ENCODE assay signal across 6 cellular contexts in genomic region chr20:56940466-56940865, GRCh38.
"Had no signal": no experiment of that assay in that cellular context is flagged by ENCODE, and none has a peak within 500 bp of the region (broad histone marks: within the 10 kb centered on the region; RNA-seq: fewer than 3 reads in every experiment).

No MANE protein-coding gene starts in this region.

- DNase-seq: GM23248, GOT3, H7, HFFc6, IMR-90, KG1 had no signal

- H3K27ac Mint-ChIP-seq: HFFc6 had no signal

- H3K9me3 Mint-ChIP-seq: HFFc6 had no signal

- H3K4me3 Mint-ChIP-seq: HFFc6 had no signal
